Comparison of ENCODE assay signal across 24 cellular contexts in the genomic region with DNA sequence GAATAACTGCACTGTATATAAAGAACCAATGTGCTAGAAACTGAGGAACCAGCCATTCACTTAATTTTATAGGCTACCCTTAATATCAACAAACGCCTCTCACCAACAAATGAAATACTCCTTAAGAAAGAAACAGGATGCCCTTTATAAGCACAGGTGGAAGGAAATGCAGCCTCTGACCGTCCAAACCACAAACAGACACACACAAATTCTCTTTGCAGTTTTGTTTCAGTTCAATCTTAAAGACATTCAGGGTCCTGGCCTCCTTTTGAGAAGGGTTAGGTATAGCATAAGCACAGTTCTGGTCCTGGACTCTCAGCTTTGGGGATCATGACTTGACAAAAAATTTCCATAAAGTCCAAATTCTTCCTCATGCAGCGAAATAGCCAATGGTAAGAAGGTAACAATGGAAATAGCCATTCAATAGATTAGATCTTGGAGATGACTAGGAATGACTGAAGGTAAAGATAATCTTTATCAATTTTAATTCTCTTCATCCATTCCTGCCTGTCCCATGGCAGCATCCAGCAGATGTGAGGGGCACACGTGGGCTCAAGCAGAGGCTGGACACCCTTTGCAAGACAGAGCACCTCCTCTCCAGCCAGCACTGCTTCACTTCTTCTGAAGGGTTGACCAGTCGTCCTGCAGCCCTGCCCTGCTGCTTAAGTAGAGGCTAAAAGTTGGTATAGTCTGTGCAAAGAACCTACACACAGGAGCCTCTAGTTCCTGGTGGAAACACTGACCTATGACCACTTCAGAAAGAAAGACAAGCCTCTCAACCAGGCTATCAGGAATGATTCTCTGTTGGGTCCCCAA.
DNase-seq lines count a peak whose midpoint lies in the region; ATAC-seq, FAIRE-seq and TF ChIP-seq lines count a peak whose summit lies in the region.
"Had no signal": no experiment of that assay in that cellular context is flagged by ENCODE, and none has a peak within 500 bp of the region (broad histone marks: within the 10 kb centered on the region; RNA-seq: fewer than 3 reads in every experiment).

No MANE protein-coding gene starts in this region.

- H3K79me1 ChIP-seq in mesenchymal stem cell (replicated peaks; ENCODE audit: low read length, poor library complexity, severe bottlenecking): no peaks in the 10 kb centered on the region

- POLR2A ChIA-PET in A549 (lab: Yijun Ruan, JAX): no interaction called here
- POLR2A ChIA-PET in activated CD4-positive, alpha-beta T cell treated with anti-CD3 and anti-CD28 coated beads, Interleukin-2, amount 10 ng/mL, durations not matched to agents 7 days and 5 days (lab: Charles Lee): no interaction called here

- H3K27ac Mint-ChIP-seq in activated CD4-positive, alpha-beta T cell treated with anti-CD3 and anti-CD28 coated beads, Interleukin-2, amount 10 ng/mL, durations not matched to agents 7 days and 5 days: no peak overlapping the region
- H3K27ac Mint-ChIP-seq: activated CD4-positive, alpha-beta T cell treated with anti-CD3 and anti-CD28 coated beads for 36 hours; CD4-positive, alpha-beta T cell; mesothelial cell of epicardium; neural progenitor cell; type B pancreatic cell had no signal

- no peaks in the 10 kb centered on the region; the same call in 2 of the 3 replicates for H3K9me3 ChIP-seq in A549
- 0 out of 2 replicates have a peak, but pooled peaks cover 7% of the 10 kb centered on the region for H3K9me3 ChIP-seq in SU-DHL-6 (ENCODE audit: insufficient read depth, low read length)
- H3K9me3 ChIP-seq in mesenchymal stem cell (ENCODE audit: control insufficient read depth, low read length): peaks cover 8% of the 10 kb centered on the region

- H3K14ac ChIP-seq in mesenchymal stem cell (ENCODE audit: low read length in 2 of 2): no peak overlapping the region

- H3K4me3 ChIP-seq in A549 (no peak overlapping the region), SU-DHL-6 (ENCODE audit: insufficient read depth, low read length, poor library complexity, severe bottlenecking) (peak overlapping the region; percentile 13), mesenchymal stem cell (ENCODE audit: insufficient read depth in 1 of 2, low read depth in 1 of 2, low read length in 2 of 2) (no peak overlapping the region)
- H3K4me3 ChIP-seq: neural progenitor cell had no signal

- 29% methylated on average over 5 of the region's 5 CpGs for WGBS in A549 (ENCODE audit: missing lambda C conversion rate)
- 73% methylated on average over 3 of the region's 5 CpGs for whole genome bisulfite sequencing in mesenchymal stem cell

- no peak for TF ChIP-seq EP300 in A549 (IDR thresholded peaks at IDR 0.05)

- H4K8ac ChIP-seq in mesenchymal stem cell (ENCODE audit: low read length): no peak overlapping the region

- H3F3A ChIP-seq in SU-DHL-6 (ENCODE audit: insufficient read depth): no peaks in the 10 kb centered on the region

- H3K36me3 ChIP-seq in SU-DHL-6 (ENCODE audit: low read length) (peaks cover 8% of the 10 kb centered on the region), mesenchymal stem cell (ENCODE audit: control insufficient read depth in 1 of 2, insufficient read depth in 2 of 2, low read depth in 1 of 2, low read length in 2 of 2) (no peaks in the 10 kb centered on the region)

- H2BK15ac ChIP-seq in mesenchymal stem cell (ENCODE audit: low read depth, poor library complexity, severe bottlenecking): no peak overlapping the region

- H3K4me3 Mint-ChIP-seq in activated CD4-positive, alpha-beta T cell treated with anti-CD3 and anti-CD28 coated beads, Interleukin-2, amount 10 ng/mL, durations not matched to agents 7 days and 5 days: no peak overlapping the region
- H3K4me3 Mint-ChIP-seq: activated CD4-positive, alpha-beta T cell treated with anti-CD3 and anti-CD28 coated beads for 36 hours; CD4-positive, alpha-beta T cell; mesothelial cell of epicardium; neural progenitor cell; type B pancreatic cell had no signal

- no peak for TF ChIP-seq CTCF in A549 (IDR thresholded peaks at IDR 0.05)
- no peak for TF ChIP-seq CTCF in SU-DHL-6 (IDR thresholded peaks at IDR 0.05; ENCODE audit: insufficient read depth, low read length, poor library complexity, severe bottlenecking)

- H3K4me2 ChIP-seq in A549: no peak overlapping the region
- H3K4me2 ChIP-seq in SU-DHL-6 (ENCODE audit: low read depth, low read length, poor library complexity, severe bottlenecking): peak overlapping the region; percentile 39
- no peak overlapping the region for H3K4me2 ChIP-seq in mesenchymal stem cell (ENCODE audit: low read length, poor library complexity, severe bottlenecking)
- H3K4me2 ChIP-seq: KMS-11, neural progenitor cell had no signal

- DNase-seq in A549 (ENCODE audit: low read depth in 1 of 2, low spot score in 1 of 2): no peak
- no peak for DNase-seq in GM19239 (ENCODE audit: insufficient read length, low spot score)
- no peak for DNase-seq in activated CD4-positive, alpha-beta T cell treated with anti-CD3 and anti-CD28 coated beads, Interleukin-2, amount 10 ng/mL, durations not matched to agents 7 days and 5 days
- no peak for DNase-seq in stimulated activated naive CD4-positive, alpha-beta T cell treated with Interleukin-2 at 50 U/mL for 16 hours (lab: John Stamatoyannopoulos, UW)
- DNase-seq in KBM-7: no peak
- no peak for DNase-seq in mesenchymal stem cell
- DNase-seq: activated CD4-positive, alpha-beta T cell treated with anti-CD3 and anti-CD28 coated beads for 36 hours; activated CD8-positive, alpha-beta memory T cell treated with anti-CD3 and anti-CD28 coated beads, Interleukin-2, amount 50 U/mL, for 48 hours; activated gamma-delta T cell; CD4-positive, alpha-beta T cell; central memory CD4-positive, alpha-beta T cell; DMS79 treated with DMSO at 0.1 percent for 48 hours; NCI-H1105 treated with DMSO at 0.1 percent for 48 hours; PC-3; stimulated activated CD4-positive, alpha-beta T cell treated with anti-CD3 and anti-CD28 coated beads, Interleukin-15, amount 100 ng/mL, for 24 hours; stimulated activated naive CD8-positive, alpha-beta T cell treated with anti-CD3 and anti-CD28 coated beads, Interleukin-15, Interleukin-2, amounts not matched to agents 100 U/mL and 50 U/mL, for 24 hours; T1000 had no signal

- peaks cover 11% of the 10 kb centered on the region for H3K4me1 Mint-ChIP-seq in activated CD4-positive, alpha-beta T cell treated with anti-CD3 and anti-CD28 coated beads, Interleukin-2, amount 10 ng/mL, durations not matched to agents 7 days and 5 days
- H3K4me1 Mint-ChIP-seq: activated CD4-positive, alpha-beta T cell treated with anti-CD3 and anti-CD28 coated beads for 36 hours had no signal

- no peak overlapping the region for H2BK120ac ChIP-seq in mesenchymal stem cell (ENCODE audit: low read depth, low read length)

- peak overlapping the region; percentile 2 for H2AFZ ChIP-seq in SU-DHL-6 (ENCODE audit: low read depth, low read length, severe bottlenecking)
- no peak overlapping the region for H2AFZ ChIP-seq in mesenchymal stem cell (ENCODE audit: low read depth, low read length)
- H2AFZ ChIP-seq: neural progenitor cell had no signal

- no peaks in the 10 kb centered on the region for H3K79me2 ChIP-seq in SU-DHL-6 (ENCODE audit: insufficient read depth, low read length)

- no peak overlapping the region for H3K18ac ChIP-seq in mesenchymal stem cell (ENCODE audit: low read depth in 1 of 2, low read length in 2 of 2)

- no peak overlapping the region for H3K27ac ChIP-seq in A549
- H3K27ac ChIP-seq in SU-DHL-6 (ENCODE audit: low read depth, low read length): peak overlapping the region; percentile 75
- H3K27ac ChIP-seq in mesenchymal stem cell (ENCODE audit: low read length, poor library complexity, severe bottlenecking): no peak overlapping the region
- H3K27ac ChIP-seq: KMS-11, neural progenitor cell had no signal

- peaks cover 12% of the 10 kb centered on the region for H3K9me3 Mint-ChIP-seq in activated CD4-positive, alpha-beta T cell treated with anti-CD3 and anti-CD28 coated beads, Interleukin-2, amount 10 ng/mL, durations not matched to agents 7 days and 5 days
- H3K9me3 Mint-ChIP-seq: CD4-positive, alpha-beta T cell; type B pancreatic cell had no signal

- CTCF ChIA-PET in A549 (lab: Yijun Ruan, JAX): no interaction called here
- CTCF ChIA-PET in activated CD4-positive, alpha-beta T cell treated with anti-CD3 and anti-CD28 coated beads, Interleukin-2, amount 10 ng/mL, durations not matched to agents 7 days and 5 days (lab: Charles Lee): no interaction called here

- no peak for TF ChIP-seq RAD21 in A549 (conservative IDR thresholded peaks at IDR 0.05 in 1 of 2, IDR thresholded peaks at IDR 0.05 in 1 of 2)

- in situ Hi-C loops in KBM-7 (cut with MboI; ENCODE audit: low pct_unique_long_range_greater_than_20kb, low sequenced_read_pairs): no loop called here

- H3K9ac ChIP-seq in SU-DHL-6 (ENCODE audit: low read length) (peak overlapping the region; percentile 18), mesenchymal stem cell (ENCODE audit: low read length) (no peak overlapping the region)
- H3K9ac ChIP-seq: KMS-11, neural progenitor cell had no signal

- H3K27me3 Mint-ChIP-seq in activated CD4-positive, alpha-beta T cell treated with anti-CD3 and anti-CD28 coated beads, Interleukin-2, amount 10 ng/mL, durations not matched to agents 7 days and 5 days: no peaks in the 10 kb centered on the region
- H3K27me3 Mint-ChIP-seq: activated CD4-positive, alpha-beta T cell treated with anti-CD3 and anti-CD28 coated beads for 36 hours; CD4-positive, alpha-beta T cell; type B pancreatic cell had no signal

- no peaks in the 10 kb centered on the region for H3K4me1 ChIP-seq in A549
- H3K4me1 ChIP-seq in mesenchymal stem cell (ENCODE audit: control insufficient read depth, insufficient read depth, low read depth, low read length): no peaks in the 10 kb centered on the region
- H3K4me1 ChIP-seq: neural progenitor cell had no signal

- ATAC-seq in A549: no peak
- peak; percentile 84 for ATAC-seq in HG02943 (IDR thresholded peaks at IDR 0.05; ENCODE audit: low read depth, unreplicated experiment)
- ATAC-seq: activated CD4-positive, alpha-beta T cell treated with anti-CD3 and anti-CD28 coated beads for 36 hours; PC-3; stimulated activated naive CD8-positive, alpha-beta T cell treated with anti-CD3 and anti-CD28 coated beads, Interleukin-15, Interleukin-2, amounts not matched to agents 100 U/mL and 50 U/mL, for 24 hours had no signal

- no peak for TF ChIP-seq POLR2A in A549 (IDR thresholded peaks at IDR 0.05; ENCODE audit: low read length)

- no peak overlapping the region for H2BK5ac ChIP-seq in mesenchymal stem cell (ENCODE audit: low read depth, low read length, poor library complexity, severe bottlenecking)

- H3K27me3 ChIP-seq in SU-DHL-6 (ENCODE audit: low read length) (no peaks in the 10 kb centered on the region), mesenchymal stem cell (ENCODE audit: control insufficient read depth in 1 of 2, insufficient read depth in 1 of 2, low read length in 2 of 2) (peaks cover 0 to under 1% of the 10 kb centered on the region in 2 experiments)
- H3K27me3 ChIP-seq: neural progenitor cell had no signal

- no peaks in the 10 kb centered on the region for H3K36me3 Mint-ChIP-seq in activated CD4-positive, alpha-beta T cell treated with anti-CD3 and anti-CD28 coated beads, Interleukin-2, amount 10 ng/mL, durations not matched to agents 7 days and 5 days (ENCODE audit: low read depth)
- H3K36me3 Mint-ChIP-seq: mesothelial cell of epicardium, type B pancreatic cell had no signal

- no peaks in the 10 kb centered on the region for H4K20me1 ChIP-seq in SU-DHL-6 (ENCODE audit: low read depth, low read length)

- H3K4ac ChIP-seq in mesenchymal stem cell (ENCODE audit: low read depth in 1 of 2, low read length in 2 of 2): no peak overlapping the region

- no peak overlapping the region for H2AK5ac ChIP-seq in mesenchymal stem cell (ENCODE audit: low read length, severe bottlenecking)

- H4K91ac ChIP-seq in mesenchymal stem cell (ENCODE audit: low read length): no peak overlapping the region

- no peak overlapping the region for H2BK12ac ChIP-seq in mesenchymal stem cell (ENCODE audit: low read length in 2 of 2)

- H3K9me2 ChIP-seq in SU-DHL-6 (replicated peaks; ENCODE audit: insufficient read depth, low read length): no peaks in the 10 kb centered on the region

- FAIRE-seq in A549 (lab: Jason Lieb, UNC) (no peak), GM19239 (lab: Jason Lieb, UNC) (peak; percentile 90)
- FAIRE-seq: endometrium had no signal

- no peak overlapping the region for H3K23ac ChIP-seq in mesenchymal stem cell (ENCODE audit: low read length in 2 of 2)
